8 cellular contexts compared by ENCODE assay signal in the genomic region with DNA sequence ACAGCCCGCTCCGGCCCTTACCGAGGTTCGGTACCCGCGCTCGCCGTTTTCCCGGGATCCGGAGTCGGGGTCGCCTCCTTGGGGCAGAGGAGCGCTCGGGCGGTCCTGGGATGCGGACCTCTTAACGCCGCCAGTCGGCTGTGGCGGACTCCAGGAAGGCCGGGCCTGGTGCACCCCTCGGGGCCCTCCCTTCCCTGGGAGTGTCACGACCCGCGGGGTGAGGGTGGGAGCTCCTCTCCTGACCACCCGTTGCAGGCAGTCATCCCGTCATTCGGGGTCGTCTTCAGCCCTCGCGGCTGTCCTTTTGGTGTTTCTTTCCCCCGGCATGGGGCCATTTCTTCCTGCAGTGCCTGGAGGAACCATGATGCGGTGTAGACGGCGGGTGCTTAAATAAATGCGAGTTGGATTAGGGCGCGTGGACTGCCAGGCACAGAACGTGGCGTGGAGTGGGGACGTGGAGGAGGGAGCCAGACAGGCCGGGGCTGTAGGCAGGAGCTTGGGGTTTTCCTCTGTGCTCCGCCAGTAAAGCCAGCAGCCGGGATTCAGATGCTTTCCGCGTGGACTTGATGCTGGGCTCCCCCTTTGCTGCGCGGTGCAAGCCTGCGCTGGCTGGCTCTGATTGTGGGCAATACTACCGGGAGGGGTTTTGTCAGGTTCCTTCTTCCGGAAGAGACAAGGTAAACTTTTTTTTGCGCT. TPM values are rescaled to one million over a fixed set of nuclear protein-coding genes. Genes with fewer than 3 reads are reported as not detected.
DNase-seq lines count a peak whose midpoint lies in the region; ATAC-seq and TF ChIP-seq lines count a peak whose summit lies in the region.

No MANE protein-coding gene starts in this region.

- H3K27ac ChIP-seq in DOHH2 (ENCODE audit: low read depth, low read length) (peak overlapping the region; percentile 75), caudate nucleus (ENCODE audit: low read depth, low read length) (peak overlapping the region; percentile 90)

- no peaks in the 10 kb centered on the region for H4K20me1 ChIP-seq in DOHH2 (ENCODE audit: control insufficient read depth, insufficient read depth, low read depth, low read length)

- no peak for TF ChIP-seq CTCF in DOHH2 (IDR thresholded peaks at IDR 0.05; ENCODE audit: low read depth, low read length, poor library complexity, severe bottlenecking)
- no peak for TF ChIP-seq CTCF in WI38 (IDR thresholded peaks at IDR 0.05; ENCODE audit: low read depth, low read length)
- TF ChIP-seq CTCF in kidney epithelial cell (IDR thresholded peaks at IDR 0.05; ENCODE audit: insufficient read depth, low read length, poor library complexity, severe bottlenecking): no peak

- H3K9me2 ChIP-seq in DOHH2 (replicated peaks; ENCODE audit: control insufficient read depth, low read length): no peaks in the 10 kb centered on the region

- H3F3A ChIP-seq in DOHH2 (ENCODE audit: control insufficient read depth, insufficient read depth): peaks cover 5% of the 10 kb centered on the region; the same call in 1 of the 2 replicates

- peak overlapping the region; percentile 74 for H3K4me2 ChIP-seq in DOHH2 (ENCODE audit: low read length)

- H3K27me3 ChIP-seq in DOHH2 (ENCODE audit: control insufficient read depth, low read length) (no peaks in the 10 kb centered on the region), kidney epithelial cell (ENCODE audit: control insufficient read depth, insufficient read depth, low read length) (no peaks in the 10 kb centered on the region)

- H3K4me3 ChIP-seq in DOHH2 (ENCODE audit: low read length) (peak overlapping the region; percentile 92), WI38 (ENCODE audit: low read depth, low read length) (peak overlapping the region; percentile 84), kidney epithelial cell (ENCODE audit: low read depth, low read length) (peak overlapping the region; percentile 69)

- no peaks in the 10 kb centered on the region for H3K9me3 ChIP-seq in DOHH2 (ENCODE audit: control insufficient read depth, insufficient read depth, low read length)

- peaks cover 26% of the 10 kb centered on the region for H3K4me1 ChIP-seq in DOHH2 (ENCODE audit: control insufficient read depth, low read length)

- DNase-seq in HuH-7.5 (ENCODE audit: low spot score) (peak; percentile 37), caudate nucleus (lab: John Stamatoyannopoulos, UW) (peak in 54 of 61 donors; percentile 13 to 82 (median 58)), kidney epithelial cell (ENCODE audit: low read depth) (no peak), SW 1271 (lab: John Stamatoyannopoulos, UW) (no peak)
- DNase-seq in stimulated activated CD4-positive, alpha-beta T cell treated with anti-CD3 and anti-CD28 coated beads, Interleukin-15, amount 100 ng/mL, for 24 hours: peak; percentile 66

- peaks cover 53% of the 10 kb centered on the region for H3K79me2 ChIP-seq in DOHH2 (ENCODE audit: control insufficient read depth, low read length)

- H3K36me3 ChIP-seq in DOHH2 (ENCODE audit: control insufficient read depth, low read length): peaks cover 5% of the 10 kb centered on the region; the same call in 1 of the 2 replicates
- H3K36me3 ChIP-seq in kidney epithelial cell (ENCODE audit: control insufficient read depth, insufficient read depth, low read length): no peaks in the 10 kb centered on the region

- ATAC-seq in GM21423 (IDR thresholded peaks at IDR 0.05; ENCODE audit: unreplicated experiment): peak; percentile 28

RNA-seq across cellular contexts. Expression of gene KDM4C, which starts 0.8 kb away (rescaled TPM):
- total RNA-seq in kidney epithelial cell: 14.7 and 15.1 TPM in 2 replicates

Comparison
In these comparisons a context has a peak if more than half of its experiments do, and no peak if none do; other contexts are left out.
1. DNase-seq: peak in HuH-7.5 (single experiment), caudate nucleus (54 of 61) and stimulated activated CD4-positive, alpha-beta T cell treated with anti-CD3 and anti-CD28 coated beads, Interleukin-15, amount 100 ng/mL, for 24 hours (single experiment); none in kidney epithelial cell (single experiment) and SW 1271 (0 of 2).
2. Peak in every context shown above with its lines, with median percentiles within 50 percentile points of each other: H3K4me3 ChIP-seq.